ENCODE assay signal across 8 cellular contexts in genomic region chr13:30616927-30617314, GRCh38. TPM values are rescaled to one million over a fixed set of nuclear protein-coding genes. Genes with fewer than 3 reads are reported as not detected.
DNase-seq lines count a peak whose midpoint lies in the region; ATAC-seq, FAIRE-seq and TF ChIP-seq lines count a peak whose summit lies in the region.

No MANE protein-coding gene starts in this region.

- peak in 1 of 4 donors; percentile 83 for TF ChIP-seq POLR2A in esophagus squamous epithelium (IDR thresholded peaks at IDR 0.05)

- 0% methylated on average over 11 to 12 of the region's 12 CpGs for WGBS in esophagus squamous epithelium, 2 donors

- POLR2A ChIA-PET in CD8-positive, alpha-beta T cell (lab: Charles Lee) = interaction anchor here (0.7 to 4.0 kb wide), 29 partner anchors 9 to 1958 kb away, joined by 3 to 58 read pairs (median 5); partner anchors contain the start of genes HMGB1, POMP and UBL3
- POLR2A ChIA-PET in WTC11 (lab: Charles Lee) = interaction anchor here (0.6 to 1.5 kb wide), 6 partner anchors 95 to 484 kb away, joined by 3 to 4 read pairs (median 3); partner anchors contain the start of gene HMGB1

- H3K9me3 Mint-ChIP-seq in CD8-positive, alpha-beta T cell = no peaks in the 10 kb centered on the region
- H3K9me3 Mint-ChIP-seq in WTC11 = no peaks in the 10 kb centered on the region

- H3K27me3 ChIP-seq in CD8-positive, alpha-beta T cell (ENCODE audit: insufficient read depth, low read length) = no peaks in the 10 kb centered on the region
- H3K27me3 ChIP-seq in esophagus squamous epithelium = no peaks in the 10 kb centered on the region
- no peaks in the 10 kb centered on the region for H3K27me3 ChIP-seq in mucosa of stomach (ENCODE audit: control insufficient read depth, insufficient read depth, low read length)

- peak overlapping the region; percentile 99 for H3K9ac ChIP-seq in mucosa of stomach (ENCODE audit: low read length)

- no peak overlapping the region for H3K27ac Mint-ChIP-seq in CD8-positive, alpha-beta T cell
- no peak overlapping the region for H3K27ac Mint-ChIP-seq in WTC11

- H3K36me3 ChIP-seq in CD8-positive, alpha-beta T cell (ENCODE audit: insufficient read depth, low read length) = no peaks in the 10 kb centered on the region
- peaks cover 0 to 5% (median 0%) of the 10 kb centered on the region in 3 donors for H3K36me3 ChIP-seq in esophagus squamous epithelium
- H3K36me3 ChIP-seq in mucosa of stomach (ENCODE audit: control insufficient read depth, insufficient read depth, low read length) = no peaks in the 10 kb centered on the region

- FAIRE-seq in urothelium cell line (lab: Jason Lieb, UNC) = no peak

- H3K4me1 ChIP-seq in CD8-positive, alpha-beta T cell (ENCODE audit: insufficient read depth, low read length) = peaks cover 34% of the 10 kb centered on the region
- peaks cover 7 to 50% (median 26%) of the 10 kb centered on the region in 3 donors for H3K4me1 ChIP-seq in esophagus squamous epithelium
- H3K4me1 ChIP-seq in mucosa of stomach (ENCODE audit: control insufficient read depth, insufficient read depth, low read length) = peaks cover 11% of the 10 kb centered on the region

- peaks cover 14% of the 10 kb centered on the region for H3K36me3 Mint-ChIP-seq in CD8-positive, alpha-beta T cell
- H3K36me3 Mint-ChIP-seq in WTC11 = peaks cover 4% of the 10 kb centered on the region; the same call in 1 of the 2 replicates

- H3K4me1 Mint-ChIP-seq in CD8-positive, alpha-beta T cell (ENCODE audit: low read depth) = peaks cover 45% of the 10 kb centered on the region
- peaks cover 9% of the 10 kb centered on the region for H3K4me1 Mint-ChIP-seq in WTC11

- no peaks in the 10 kb centered on the region for H3K9me3 ChIP-seq in CD8-positive, alpha-beta T cell (ENCODE audit: low read length)
- H3K9me3 ChIP-seq in esophagus squamous epithelium (no peaks in the 10 kb centered on the region), mucosa of stomach (ENCODE audit: control insufficient read depth, low read length) (no peaks in the 10 kb centered on the region)

- no peak for TF ChIP-seq CTCF in CD8-positive, alpha-beta T cell (IDR thresholded peaks at IDR 0.05)
- TF ChIP-seq CTCF in WTC11 (IDR thresholded peaks at IDR 0.05) = no peak
- TF ChIP-seq CTCF in esophagus squamous epithelium (IDR thresholded peaks at IDR 0.05) = peak in 1 of 6 experiments; percentile 8

- intact Hi-C loops in CD8-positive, alpha-beta T cell (cut with DNase I, micrococcal nuclease) = loop anchor here (1.0 to 10.0 kb wide), 19 partner anchors 9 to 1022 kb away; partner anchors contain the start of genes KATNAL1 (in 2 of the 2), UBL3 (in 2 of the 2), HMGB1 (in 1 of the 2) and HSPH1 (in 1 of the 2)
- intact Hi-C loops in esophagus squamous epithelium (cut with DNase I) = no loop called here

- CTCF ChIA-PET in CD8-positive, alpha-beta T cell (lab: Charles Lee) = interaction anchor here (0.7 to 2.0 kb wide), 5 partner anchors 9 to 242 kb away, joined by 3 to 6 read pairs (median 4); no protein-coding TSS in a partner anchor
- CTCF ChIA-PET in WTC11 (lab: Charles Lee) = interaction anchor here (0.7 to 1.2 kb wide), 4 partner anchors 35 to 484 kb away, joined by 3 to 4 read pairs (median 3); no protein-coding TSS in a partner anchor

- H3K27ac ChIP-seq in CD8-positive, alpha-beta T cell (ENCODE audit: low read depth, low read length) = peak overlapping the region; percentile 94
- peak overlapping the region; percentile 97 to 100 (median 99) for H3K27ac ChIP-seq in esophagus squamous epithelium

- H3K4me3 ChIP-seq in CD8-positive, alpha-beta T cell (ENCODE audit: low read depth, low read length) = peak overlapping the region; percentile 76
- peak overlapping the region; percentile 55 to 94 (median 74) for H3K4me3 ChIP-seq in esophagus squamous epithelium
- H3K4me3 ChIP-seq in mucosa of stomach (ENCODE audit: low read length) = peak overlapping the region; percentile 87

- peak; percentile 21 for ATAC-seq in CD8-positive, alpha-beta T cell
- ATAC-seq in GM18873 (IDR thresholded peaks at IDR 0.05; ENCODE audit: low FRiP score, unreplicated experiment) (peak; percentile 11), HG03139 (IDR thresholded peaks at IDR 0.05; ENCODE audit: unreplicated experiment) (peak; percentile 14), WTC11 (peak; percentile 23)

- no peaks in the 10 kb centered on the region for H3K27me3 Mint-ChIP-seq in CD8-positive, alpha-beta T cell (ENCODE audit: low read depth)
- H3K27me3 Mint-ChIP-seq in WTC11 (ENCODE audit: low read depth) = no peaks in the 10 kb centered on the region

- DNase-seq in CD8-positive, alpha-beta T cell = peak in 4 of 7 experiments; percentile 34 to 57 (median 46)
- DNase-seq in NCI-H2227 (lab: John Stamatoyannopoulos, UW; ENCODE audit: unreplicated experiment) = peak; percentile 78
- DNase-seq in WTC11 (ENCODE audit: low spot score) = no peak
- no peak for DNase-seq in esophagus squamous epithelium (lab: John Stamatoyannopoulos, UW)
- DNase-seq in urothelium cell line (ENCODE audit: low spot score) = peak; percentile 40

- no peak overlapping the region for H3K4me3 Mint-ChIP-seq in CD8-positive, alpha-beta T cell
- no peak overlapping the region for H3K4me3 Mint-ChIP-seq in WTC11

TF ChIP-seq in WTC11, 78 proteins besides CTCF, POLR2A, EP300 and RAD21:
- peak; percentile 80 for TF ChIP-seq USF2 (CRISPR knock-in tag; IDR thresholded peaks at IDR 0.05)
- TF ChIP-seq NR3C1 (CRISPR knock-in tag; conservative IDR thresholded peaks at IDR 0.05; ENCODE audit: low read depth) = no peak
- no peak for TF ChIP-seq ZNF416 (CRISPR knock-in tag; IDR thresholded peaks at IDR 0.05)
- TF ChIP-seq USF1 (CRISPR knock-in tag; IDR thresholded peaks at IDR 0.05) = peak; percentile 81
- TF ChIP-seq ZNF671 (CRISPR knock-in tag; IDR thresholded peaks at IDR 0.05) = no peak
- no peak for TF ChIP-seq EMX1 (CRISPR knock-in tag; IDR thresholded peaks at IDR 0.05)
- no peak for TF ChIP-seq HMGXB4 (CRISPR knock-in tag; IDR thresholded peaks at IDR 0.05)
- no peak for TF ChIP-seq ESRRA (CRISPR knock-in tag; IDR thresholded peaks at IDR 0.05; ENCODE audit: borderline replicate concordance)
- TF ChIP-seq AR (CRISPR knock-in tag; IDR thresholded peaks at IDR 0.05) = no peak
- TF ChIP-seq E2F1 (CRISPR knock-in tag; IDR thresholded peaks at IDR 0.05) = no peak

RNA-seq across cellular contexts. Expression of gene USPL1, which starts 0.8 kb away (rescaled TPM):
- 10 to 100 TPM; 42.0 to 42.4 TPM for total RNA-seq in CD8-positive, alpha-beta T cell
- total RNA-seq in WTC11 (2021) = 14.3 to 15.9 TPM (median 15.4 TPM) in 3 replicates
- total RNA-seq in esophagus squamous epithelium = 10 to 100 TPM in 2 of 4 donors, 1 to 10 TPM in 2; 8.4 to 19.1 (median 10.6) TPM

Comparison
In these comparisons a context has a peak if more than half of its experiments do, and no peak if none do; other contexts are left out.
1. DNase-seq: peak in CD8-positive, alpha-beta T cell (4 of 7), NCI-H2227 (single experiment) and urothelium cell line (single experiment); none in WTC11 (single experiment) and esophagus squamous epithelium (single experiment).
2. Peak in every context shown above with its lines, with median percentiles within 50 percentile points of each other: ATAC-seq and H3K4me3 ChIP-seq.